In genomic region chr2:10497797-10498251, GRCh38 we compare ENCODE assay signal across 8 cellular contexts. TPM values are rescaled to one million over a fixed set of nuclear protein-coding genes. Genes with fewer than 3 reads are reported as not detected.
A peak's percentile ranks its signal among the peaks of the same experiment; 100 is the strongest.
DNase-seq lines count a peak whose midpoint lies in the region; ATAC-seq and TF ChIP-seq lines count a peak whose summit lies in the region.

No MANE protein-coding gene starts in this region.

- no peak for TF ChIP-seq CTCF in epithelial cell of esophagus (IDR thresholded peaks at IDR 0.05; ENCODE audit: insufficient read depth, low read depth, low read length, missing control alignments)
- TF ChIP-seq CTCF in osteocyte (IDR thresholded peaks at IDR 0.05), result no peak
- no peak for TF ChIP-seq CTCF in mesothelial cell of epicardium (IDR thresholded peaks at IDR 0.05; ENCODE audit: unreplicated experiment)

- DNase-seq in DMS 273 treated with DMSO at 0.1 percent for 48 hours (lab: John Stamatoyannopoulos, UW) (peak; percentile 56), NCI-H1694 treated with DMSO at 0.1 percent for 48 hours (lab: John Stamatoyannopoulos, UW) (peak; percentile 92), epithelial cell of esophagus (ENCODE audit: low read depth) (peak; percentile 98), osteocyte (ENCODE audit: extremely low spot score, unreplicated experiment) (peak; percentile 84), mesothelial cell of epicardium (ENCODE audit: low spot score in 2 of 2, unreplicated experiment in 2 of 2) (no peak)
- peak; percentile 22 to 27 for DNase-seq in activated CD4-positive, alpha-beta T cell treated with anti-CD3 and anti-CD28 coated beads, Interleukin-2, amount 50 U/mL, for 24 hours (ENCODE audit: low read depth in 1 of 2, low spot score in 1 of 2)

- H3K36me3 Mint-ChIP-seq in osteocyte (ENCODE audit: unreplicated experiment) (no peaks in the 10 kb centered on the region), mesothelial cell of epicardium (no peaks in the 10 kb centered on the region)

- ATAC-seq in HG03439 (IDR thresholded peaks at IDR 0.05; ENCODE audit: unreplicated experiment) (no peak), GM21576 (IDR thresholded peaks at IDR 0.05; ENCODE audit: unreplicated experiment) (no peak)

- H3K4me1 Mint-ChIP-seq in osteocyte (ENCODE audit: unreplicated experiment) (peaks cover 3% of the 10 kb centered on the region), mesothelial cell of epicardium (no peaks in the 10 kb centered on the region)

- H3K4me3 Mint-ChIP-seq in osteocyte (ENCODE audit: unreplicated experiment), result no peak overlapping the region
- H3K4me3 Mint-ChIP-seq in mesothelial cell of epicardium, result no peak overlapping the region

- H3K4me3 ChIP-seq in epithelial cell of esophagus (ENCODE audit: low read length), result no peak overlapping the region

- no peak overlapping the region for H3K27ac Mint-ChIP-seq in osteocyte (ENCODE audit: unreplicated experiment)
- H3K27ac Mint-ChIP-seq in mesothelial cell of epicardium, result no peak overlapping the region

- H3K9me3 Mint-ChIP-seq in osteocyte (ENCODE audit: unreplicated experiment), result no peaks in the 10 kb centered on the region
- H3K9me3 Mint-ChIP-seq in mesothelial cell of epicardium, result no peaks in the 10 kb centered on the region

- H3K27me3 Mint-ChIP-seq in osteocyte (ENCODE audit: unreplicated experiment) (peaks cover 24% of the 10 kb centered on the region), mesothelial cell of epicardium (ENCODE audit: low read depth) (peaks cover 21% of the 10 kb centered on the region)

RNA-seq across cellular contexts. Expression of gene ODC1, which starts 49.7 kb away (rescaled TPM):
- total RNA-seq in osteocyte (41.7 and 44.8 TPM in 2 replicates), mesothelial cell of epicardium (138 to 148 TPM (median 148 TPM) in 3 replicates)

Comparison
In these comparisons a context has a peak if more than half of its experiments do, and no peak if none do; other contexts are left out.
1. DNase-seq: peak in DMS 273 treated with DMSO at 0.1 percent for 48 hours (single experiment), NCI-H1694 treated with DMSO at 0.1 percent for 48 hours (single experiment), activated CD4-positive, alpha-beta T cell treated with anti-CD3 and anti-CD28 coated beads, Interleukin-2, amount 50 U/mL, for 24 hours (2 of 2), epithelial cell of esophagus (single experiment) and osteocyte (single experiment); none in mesothelial cell of epicardium (0 of 2).